In the genomic region with DNA sequence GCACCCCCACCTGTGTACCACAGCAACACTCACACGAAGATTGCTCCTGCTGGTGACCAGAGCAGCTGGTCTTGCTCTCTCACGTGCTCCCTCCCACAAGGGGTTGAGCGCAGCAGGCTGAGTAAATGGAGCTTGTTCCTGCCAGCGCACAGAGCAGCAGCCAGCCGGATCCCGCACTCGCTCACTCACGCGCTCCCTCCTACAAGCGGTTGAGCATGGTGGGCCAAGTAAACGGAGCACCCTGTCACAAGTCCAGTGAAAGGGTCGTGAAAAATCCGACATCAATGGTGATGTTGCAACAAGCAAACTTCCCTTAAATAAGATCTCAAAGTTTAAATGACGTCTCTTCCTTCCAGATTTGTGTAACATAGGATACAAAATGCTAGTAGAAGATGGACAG, we compare ENCODE assay signal across 24 cellular contexts.
"Had no signal": no experiment of that assay in that cellular context is flagged by ENCODE, and none has a peak within 500 bp of the region (broad histone marks: within the 10 kb centered on the region; RNA-seq: fewer than 3 reads in every experiment).

No MANE protein-coding gene starts in this region.

- H3K79me2 ChIP-seq: hepatocyte had no signal

- H3K27ac ChIP-seq: hepatocyte, left ventricle myocardium inferior, neural progenitor cell, ovary, sigmoid colon, spleen, suprapubic skin, thoracic aorta, tibial artery, vagina had no signal

- H3K36me3 Mint-ChIP-seq: natural killer cell; neural progenitor cell; stimulated activated effector memory CD8-positive, alpha-beta T cell treated with anti-CD3 and anti-CD28 coated beads, Interleukin-12 subunit alpha, Interleukin-12 subunit beta, amount 100 ng/mL, for 72 hours had no signal

- H3K27me3 ChIP-seq: hepatocyte, neural progenitor cell, ovary, sigmoid colon, spleen, suprapubic skin, tibial artery, vagina had no signal

- H3K27ac Mint-ChIP-seq: mesothelial cell of epicardium; naive B cell; natural killer cell; neural progenitor cell; progenitor cell of endocrine pancreas; stimulated activated effector memory CD8-positive, alpha-beta T cell treated with anti-CD3 and anti-CD28 coated beads, Interleukin-12 subunit alpha, Interleukin-12 subunit beta, amount 100 ng/mL, for 72 hours; stimulated activated naive CD8-positive, alpha-beta T cell treated with anti-CD3 and anti-CD28 coated beads, Interleukin-15, Interleukin-2, amounts not matched to agents 100 ng/mL and 50 ng/mL, for 24 hours had no signal

- H3K9me3 Mint-ChIP-seq: mesothelial cell of epicardium; naive B cell; natural killer cell; neural progenitor cell; stimulated activated effector memory CD8-positive, alpha-beta T cell treated with anti-CD3 and anti-CD28 coated beads, Interleukin-12 subunit alpha, Interleukin-12 subunit beta, amount 100 ng/mL, for 72 hours; stimulated activated naive CD8-positive, alpha-beta T cell treated with anti-CD3 and anti-CD28 coated beads, Interleukin-15, Interleukin-2, amounts not matched to agents 100 ng/mL and 50 ng/mL, for 24 hours had no signal

- H3K36me3 ChIP-seq: left ventricle myocardium inferior, neural progenitor cell, ovary, sigmoid colon, suprapubic skin, thoracic aorta, tibial artery, vagina had no signal

- ATAC-seq: natural killer cell; right cardiac atrium; stimulated activated effector memory CD8-positive, alpha-beta T cell treated with anti-CD3 and anti-CD28 coated beads, Interleukin-12 subunit alpha, Interleukin-12 subunit beta, amount 100 ng/mL, for 72 hours had no signal

- H3K9ac ChIP-seq: neural progenitor cell had no signal

- H2AFZ ChIP-seq: hepatocyte, neural progenitor cell had no signal

- FAIRE-seq: small intestine had no signal

- H3K9me3 ChIP-seq: left ventricle myocardium inferior, ovary, sigmoid colon, spleen, suprapubic skin, thoracic aorta, tibial artery, vagina had no signal

- H3K4me1 ChIP-seq: left ventricle myocardium inferior, sigmoid colon, spleen, suprapubic skin, tibial artery, vagina had no signal

- H3K4me3 Mint-ChIP-seq: mesothelial cell of epicardium; natural killer cell; nephron progenitor cell; neural progenitor cell; stimulated activated effector memory CD8-positive, alpha-beta T cell treated with anti-CD3 and anti-CD28 coated beads, Interleukin-12 subunit alpha, Interleukin-12 subunit beta, amount 100 ng/mL, for 72 hours; stimulated activated naive CD8-positive, alpha-beta T cell treated with anti-CD3 and anti-CD28 coated beads, Interleukin-15, Interleukin-2, amounts not matched to agents 100 ng/mL and 50 ng/mL, for 24 hours had no signal

- DNase-seq: islet precursor cell; left ventricle myocardium inferior; mesendoderm; naive B cell; natural killer cell; nephron progenitor cell; ovary; right cardiac atrium; sigmoid colon; small intestine; spleen; stimulated activated CD4-positive, alpha-beta T cell treated with anti-CD3 and anti-CD28 coated beads, Interleukin-4, amount 100 ng/mL, for 24 hours; tibial artery; trophoblast cell had no signal

- H3K27me3 Mint-ChIP-seq: naive B cell; progenitor cell of endocrine pancreas; stimulated activated naive CD8-positive, alpha-beta T cell treated with anti-CD3 and anti-CD28 coated beads, Interleukin-15, Interleukin-2, amounts not matched to agents 100 ng/mL and 50 ng/mL, for 24 hours had no signal

- H3K4me2 ChIP-seq: hepatocyte, neural progenitor cell had no signal

- H3K4me1 Mint-ChIP-seq: naive B cell; neural progenitor cell; stimulated activated effector memory CD8-positive, alpha-beta T cell treated with anti-CD3 and anti-CD28 coated beads, Interleukin-12 subunit alpha, Interleukin-12 subunit beta, amount 100 ng/mL, for 72 hours had no signal

- H3K4me3 ChIP-seq: hepatocyte, left ventricle myocardium inferior, lung, neural progenitor cell, ovary, sigmoid colon, spleen, suprapubic skin, thoracic aorta, tibial artery, vagina had no signal
